In genomic region chr1:39194398-39195051, GRCh38 we compare ENCODE assay signal across 10 cellular contexts. TPM values are rescaled to one million over a fixed set of nuclear protein-coding genes. Genes with fewer than 3 reads are reported as not detected.
A peak's percentile ranks its signal among the peaks of the same experiment; 100 is the strongest.
DNase-seq lines count a peak whose midpoint lies in the region; ATAC-seq, FAIRE-seq and TF ChIP-seq lines count a peak whose summit lies in the region.
"Had no signal": no experiment of that assay in that cellular context is flagged by ENCODE, and none has a peak within 500 bp of the region (broad histone marks: within the 10 kb centered on the region; RNA-seq: fewer than 3 reads in every experiment).

No MANE protein-coding gene starts in this region.

- H3K4me2 ChIP-seq in HepG2 (ENCODE audit: low read depth, low read length): no peak overlapping the region

- intact Hi-C loops in activated CD4-positive, alpha-beta T cell treated with anti-CD3 and anti-CD28 coated beads for 36 hours (cut with DNase I, micrococcal nuclease): loop anchor here (5.0 to 10.0 kb wide), 6 partner anchors 218 to 1190 kb away; partner anchors contain the start of genes PABPC4 (in 1 of the 2), RRAGC (in 1 of the 2) and ZMPSTE24 (in 1 of the 2)
- intact Hi-C loops in left lung (cut with DNase I): no loop called here
- intact Hi-C loops in stomach (cut with DNase I; ENCODE audit: low total_unique reads): loop anchor here (10.0 kb wide), 1 partner anchor 90 kb away; no protein-coding TSS in a partner anchor
- intact Hi-C loops in HepG2 (cut with micrococcal nuclease; ENCODE audit: unreplicated experiment): no loop called here

- H4K20me1 ChIP-seq in HepG2 (ENCODE audit: insufficient read depth, low read length): peaks cover 19% of the 10 kb centered on the region

- POLR2A ChIA-PET in activated CD4-positive, alpha-beta T cell treated with anti-CD3 and anti-CD28 coated beads for 36 hours (lab: Charles Lee): interaction anchor here (1.2 to 4.5 kb wide), 2 partner anchors 10 to 11 kb away, joined by 8 to 48 read pairs; partner anchors contain the start of gene MACF1
- POLR2A ChIA-PET in HepG2 (lab: Yijun Ruan, JAX): no interaction called here

- no TSS peak for BruUV-seq in HepG2 (replicated peaks; lab: Mats Ljungman, UMichigan)

- WGBS in stomach, 5 donors: 69 to 84% (median 78%) methylated on average over 8 of the region's 8 CpGs
- WGBS in HepG2 (ENCODE audit: low lambda C conversion rate): 95% methylated on average over 7 of the region's 8 CpGs

- no peaks in the 10 kb centered on the region for H3K9me3 Mint-ChIP-seq in activated CD4-positive, alpha-beta T cell treated with anti-CD3 and anti-CD28 coated beads for 36 hours (ENCODE audit: low read depth)
- no peaks in the 10 kb centered on the region for H3K9me3 Mint-ChIP-seq in activated naive CD8-positive, alpha-beta T cell (ENCODE audit: low read depth)

- H3K4me1 Mint-ChIP-seq in activated CD4-positive, alpha-beta T cell treated with anti-CD3 and anti-CD28 coated beads for 36 hours: peaks cover 86% of the 10 kb centered on the region
- peaks cover 79% of the 10 kb centered on the region for H3K4me1 Mint-ChIP-seq in activated naive CD8-positive, alpha-beta T cell (ENCODE audit: low read depth)

- peak overlapping the region; percentile 81 to 90 for H3K27ac ChIP-seq in left lung
- H3K27ac ChIP-seq in stomach: peak overlapping the region in 4 of 5 donors; percentile 65 to 90 (median 86)
- no peak overlapping the region for H3K27ac ChIP-seq in HepG2 (ENCODE audit: extremely low read length, insufficient read depth, low read length)

- ATAC-seq in activated CD4-positive, alpha-beta T cell treated with anti-CD3 and anti-CD28 coated beads for 36 hours: no peak
- ATAC-seq in left lung (no peak), HepG2 (no peak)

- peak overlapping the region; percentile 38 for H3K4me3 Mint-ChIP-seq in activated CD4-positive, alpha-beta T cell treated with anti-CD3 and anti-CD28 coated beads for 36 hours
- H3K4me3 Mint-ChIP-seq in activated naive CD8-positive, alpha-beta T cell: peak overlapping the region; percentile 35

- DNase-seq in activated CD4-positive, alpha-beta T cell treated with anti-CD3 and anti-CD28 coated beads for 36 hours: no peak
- DNase-seq in activated CD4-positive, alpha-beta T cell treated with anti-CD3 and anti-CD28 coated beads, Interleukin-2, amount 50 U/mL, for 1 hour: no peak
- DNase-seq in left lung: no peak
- no peak for DNase-seq in stomach
- DNase-seq in HepG2 (ENCODE audit: low spot score): no peak
- no peak for DNase-seq in NCI-H146 (lab: John Stamatoyannopoulos, UW)
- DNase-seq in hepatic stellate cell (ENCODE audit: low spot score): no peak
- DNase-seq: activated effector memory CD4-positive, alpha-beta T cell treated with Interleukin-2 at 50 U/mL for 16 hours; NCI-H1105 treated with DMSO at 0.1 percent for 48 hours had no signal

- no peaks in the 10 kb centered on the region for H3K36me3 Mint-ChIP-seq in activated CD4-positive, alpha-beta T cell treated with anti-CD3 and anti-CD28 coated beads for 36 hours (ENCODE audit: low read depth)
- H3K36me3 Mint-ChIP-seq in activated naive CD8-positive, alpha-beta T cell: no peaks in the 10 kb centered on the region

- H3K27ac Mint-ChIP-seq in activated CD4-positive, alpha-beta T cell treated with anti-CD3 and anti-CD28 coated beads for 36 hours: peak overlapping the region; percentile 97
- peak overlapping the region; percentile 99 for H3K27ac Mint-ChIP-seq in activated naive CD8-positive, alpha-beta T cell

- H3K79me2 ChIP-seq in HepG2 (ENCODE audit: insufficient read depth, low read length): peaks cover 3% of the 10 kb centered on the region

- no peak for TF ChIP-seq RAD21 in HepG2 (CRISPR knock-in tag; IDR thresholded peaks at IDR 0.05)

- FAIRE-seq in HepG2 (lab: Jason Lieb, UNC): no peak

- H3K9me3 ChIP-seq in left lung (no peaks in the 10 kb centered on the region), stomach (no peaks in the 10 kb centered on the region), HepG2 (ENCODE audit: low read length) (no peaks in the 10 kb centered on the region)

- H2AFZ ChIP-seq in HepG2 (ENCODE audit: low read length): no peak overlapping the region

- TF ChIP-seq POLR2A in stomach (IDR thresholded peaks at IDR 0.05) (no peak), HepG2 (IDR thresholded peaks at IDR 0.05; ENCODE audit: insufficient read depth in 1 of 2, low read depth in 2 of 2, low read length in 2 of 2) (no peak)

- TF ChIP-seq CTCF in left lung (IDR thresholded peaks at IDR 0.05) (no peak), stomach (IDR thresholded peaks at IDR 0.05) (no peak), HepG2 (CRISPR knock-in tag; IDR thresholded peaks at IDR 0.05) (no peak)

- H3K9ac ChIP-seq in HepG2 (ENCODE audit: insufficient read depth, low read depth, low read length): no peak overlapping the region

- H3K4me1 ChIP-seq in left lung: peaks cover 60 to 84% of the 10 kb centered on the region in 2 donors
- peaks cover 29 to 83% (median 68%) of the 10 kb centered on the region in 4 donors for H3K4me1 ChIP-seq in stomach
- H3K4me1 ChIP-seq in HepG2 (ENCODE audit: insufficient read depth, low read length): peaks cover 28% of the 10 kb centered on the region

- CTCF ChIA-PET in activated CD4-positive, alpha-beta T cell treated with anti-CD3 and anti-CD28 coated beads for 36 hours (lab: Charles Lee): interaction anchor here (0.6 to 7.9 kb wide), 9 partner anchors 10 to 216 kb away, joined by 3 to 107 read pairs (median 9); partner anchors contain the start of gene MACF1
- CTCF ChIA-PET in HepG2 (lab: Yijun Ruan, JAX; ENCODE audit: low intra/inter-chr PET ratio, low total read pairs): no interaction called here

- H3K27me3 Mint-ChIP-seq in activated CD4-positive, alpha-beta T cell treated with anti-CD3 and anti-CD28 coated beads for 36 hours: no peaks in the 10 kb centered on the region
- H3K27me3 Mint-ChIP-seq in activated naive CD8-positive, alpha-beta T cell: no peaks in the 10 kb centered on the region

- no peaks in the 10 kb centered on the region for H3K27me3 ChIP-seq in left lung
- H3K27me3 ChIP-seq in stomach: no peaks in the 10 kb centered on the region
- H3K27me3 ChIP-seq in HepG2 (ENCODE audit: control insufficient read depth in 1 of 2, insufficient read depth in 2 of 2, low read length in 2 of 2): no peaks in the 10 kb centered on the region

- no peak for TF ChIP-seq EP300 in stomach (IDR thresholded peaks at IDR 0.05)
- no peak for TF ChIP-seq EP300 in HepG2 (IDR thresholded peaks at IDR 0.05; ENCODE audit: low read depth in 2 of 2, low read length in 2 of 2)
- no peak for TF ChIP-seq EP300 in HepG2 (CRISPR knock-in tag; IDR thresholded peaks at IDR 0.05; ENCODE audit: borderline replicate concordance)

- in situ Hi-C loops in HepG2 (cut with HindIII; ENCODE audit: extremely low pct_ligation_motif_present, low pct_unique_long_range_greater_than_20kb): loop anchor here (5.0 kb wide), 2 partner anchors 58 to 92 kb away; no protein-coding TSS in a partner anchor

- H3K36me3 ChIP-seq in left lung (no peaks in the 10 kb centered on the region), stomach (no peaks in the 10 kb centered on the region), HepG2 (replicated peaks in 1 of 2; ENCODE audit: control insufficient read depth in 1 of 2, insufficient read depth in 2 of 2, low read length in 2 of 2) (no peaks in the 10 kb centered on the region; a peak in 1 of 5 replicates)

- H3K4me3 ChIP-seq in left lung: no peak overlapping the region
- no peak overlapping the region for H3K4me3 ChIP-seq in stomach
- no peak overlapping the region for H3K4me3 ChIP-seq in HepG2 (replicated peaks in 1 of 3; ENCODE audit: insufficient read depth in 1 of 3, low read depth in 2 of 3, low read length in 3 of 3)

RNA-seq across cellular contexts. Expression of gene MACF1, which starts 10.0 kb away (rescaled TPM):
- 100 to 1,000 TPM; 192 to 195 TPM for total RNA-seq in activated CD4-positive, alpha-beta T cell treated with anti-CD3 and anti-CD28 coated beads for 36 hours
- total RNA-seq in left lung (100 to 1,000 TPM; 358 to 385 TPM), stomach (100 to 1,000 TPM; 170 to 662 (median 401) TPM), HepG2 (2016; rRNA removed; fragmentation: Illumina TruSeq; extraction: Trizol) (56.7 and 65.4 TPM in 2 replicates)
- polyA plus RNA-seq in stomach (10 to 100 TPM; 16.8 to 40.1 (median 26.8) TPM), HepG2 (2011; rRNA removed) (36.5 and 36.7 TPM in 2 replicates)
- 7.8 and 9.7 TPM in 2 replicates for total RNA-seq in HepG2 (2016; cell fraction: cytosol; rRNA removed; fragmentation: Illumina TruSeq; extraction: Trizol; ENCODE audit: low read depth)
- 50.3 and 61.9 TPM in 2 replicates for total RNA-seq in HepG2 (2016; cell fraction: insoluble cytoplasmic fraction; rRNA removed; fragmentation: Illumina TruSeq; extraction: Trizol)
- total RNA-seq in HepG2 (2016; cell fraction: membrane; rRNA removed; fragmentation: Illumina TruSeq; extraction: Trizol): 18.5 and 20.3 TPM in 2 replicates
- 147 and 164 TPM in 2 replicates for total RNA-seq in HepG2 (2016; cell fraction: nucleus; rRNA removed; fragmentation: Illumina TruSeq; extraction: Trizol)
- polyA plus RNA-seq in HepG2 (2011; cell fraction: cytosol; rRNA removed): 13.0 and 16.2 TPM in 2 replicates
- 98.0 and 102 TPM in 2 replicates for polyA plus RNA-seq in HepG2 (2011; cell fraction: nucleus; rRNA removed)
- 38.1 and 55.9 TPM in 2 replicates for polyA plus RNA-seq in HepG2 (2012)
- 3.1 and 3.3 TPM in 2 replicates for polyA plus RNA-seq in HepG2 (2016; cell fraction: cytosol; fragmentation: Illumina TruSeq; extraction: Trizol; ENCODE audit: low read depth)
- 34.7 and 37.3 TPM in 2 replicates for polyA plus RNA-seq in HepG2 (2016; cell fraction: insoluble cytoplasmic fraction; fragmentation: Illumina TruSeq; extraction: Trizol; ENCODE audit: low read depth)
- 5.3 and 6.9 TPM in 2 replicates for polyA plus RNA-seq in HepG2 (2016; cell fraction: membrane; fragmentation: Illumina TruSeq; extraction: Trizol; ENCODE audit: low read depth)
- polyA plus RNA-seq in HepG2 (2016; cell fraction: nucleus; fragmentation: Illumina TruSeq; extraction: Trizol; ENCODE audit: insufficient read depth, low read depth): 102 and 117 TPM in 2 replicates
- polyA minus RNA-seq in HepG2 (2011; rRNA and poly(A)+ RNA removed; ENCODE audit: low replicate concordance): 97.4 and 114 TPM in 2 replicates
- polyA minus RNA-seq in HepG2 (2011; cell fraction: cytosol; rRNA and poly(A)+ RNA removed): 48.6 TPM in 2 replicates
- polyA minus RNA-seq in HepG2 (2011; cell fraction: nucleus; rRNA and poly(A)+ RNA removed): 406 and 470 TPM in 2 replicates

Comparison
In these comparisons a context has a peak if more than half of its experiments do, and no peak if none do; other contexts are left out.
1. intact Hi-C loops: an anchor here in activated CD4-positive, alpha-beta T cell treated with anti-CD3 and anti-CD28 coated beads for 36 hours (5.0 to 10.0 kb wide) and stomach (10.0 kb wide); none called in left lung and HepG2.